9 cellular contexts compared by ENCODE assay signal in genomic region chr6:132511159-132511835, GRCh38. TPM values are rescaled to one million over a fixed set of nuclear protein-coding genes. Genes with fewer than 3 reads are reported as not detected.
DNase-seq lines count a peak whose midpoint lies in the region; ATAC-seq, FAIRE-seq and TF ChIP-seq lines count a peak whose summit lies in the region.
"Had no signal": no experiment of that assay in that cellular context is flagged by ENCODE, and none has a peak within 500 bp of the region (broad histone marks: within the 10 kb centered on the region; RNA-seq: fewer than 3 reads in every experiment).

No MANE protein-coding gene starts in this region.

- H3K9ac ChIP-seq in SU-DHL-6 (ENCODE audit: low read length) = peak overlapping the region; percentile 61
- H3K9ac ChIP-seq in smooth muscle cell (ENCODE audit: low read depth) = peak overlapping the region; percentile 41

- peaks cover 12% of the 10 kb centered on the region for H3K4me1 ChIP-seq in smooth muscle cell (ENCODE audit: low read depth)

- H3K9me3 ChIP-seq in SU-DHL-6 (ENCODE audit: insufficient read depth, low read length) (no peaks in the 10 kb centered on the region), smooth muscle cell (replicated peaks; ENCODE audit: low read depth) (no peaks in the 10 kb centered on the region)

- no peaks in the 10 kb centered on the region for H3K9me2 ChIP-seq in SU-DHL-6 (replicated peaks; ENCODE audit: insufficient read depth, low read length)

- ATAC-seq in GM21515 (IDR thresholded peaks at IDR 0.05; ENCODE audit: unreplicated experiment) (peak; percentile 19), GM18909 (IDR thresholded peaks at IDR 0.05; ENCODE audit: poor library complexity, unreplicated experiment) (no peak)

- H3K27me3 ChIP-seq in SU-DHL-6 (ENCODE audit: low read length) = no peaks in the 10 kb centered on the region
- H3K27me3 ChIP-seq in smooth muscle cell (ENCODE audit: low read depth) = peaks cover 15% of the 10 kb centered on the region

- H3K4me2 ChIP-seq in SU-DHL-6 (ENCODE audit: low read depth, low read length, poor library complexity, severe bottlenecking) = peak overlapping the region; percentile 98
- peak overlapping the region; percentile 84 for H3K4me2 ChIP-seq in smooth muscle cell

- H4K20me1 ChIP-seq in SU-DHL-6 (ENCODE audit: low read depth, low read length) (no peaks in the 10 kb centered on the region), smooth muscle cell (ENCODE audit: low read depth) (peaks cover 54% of the 10 kb centered on the region)

- H2AFZ ChIP-seq in SU-DHL-6 (ENCODE audit: low read depth, low read length, severe bottlenecking) (no peak overlapping the region), smooth muscle cell (ENCODE audit: low read depth) (no peak overlapping the region)

- H3K79me2 ChIP-seq in SU-DHL-6 (ENCODE audit: insufficient read depth, low read length) (peaks cover 61% of the 10 kb centered on the region), smooth muscle cell (ENCODE audit: low read depth) (peaks cover 60% of the 10 kb centered on the region)

- 89% methylated on average over 5 of the region's 5 CpGs for WGBS in smooth muscle cell (ENCODE audit: low lambda C conversion rate)

- peaks cover 20% of the 10 kb centered on the region; the same call in 1 of the 2 replicates for H3F3A ChIP-seq in SU-DHL-6 (ENCODE audit: insufficient read depth)
- H3F3A ChIP-seq in smooth muscle cell (ENCODE audit: low read depth) = no peaks in the 10 kb centered on the region

- no peak for TF ChIP-seq CTCF in SU-DHL-6 (IDR thresholded peaks at IDR 0.05; ENCODE audit: insufficient read depth, low read length, poor library complexity, severe bottlenecking)
- no peak for TF ChIP-seq CTCF in smooth muscle cell (IDR thresholded peaks at IDR 0.05; ENCODE audit: borderline replicate concordance, insufficient read depth, poor library complexity, severe bottlenecking)

- H3K36me3 ChIP-seq in SU-DHL-6 (ENCODE audit: low read length) = peaks cover 14% of the 10 kb centered on the region
- H3K36me3 ChIP-seq in smooth muscle cell (ENCODE audit: low read depth) = no peaks in the 10 kb centered on the region

- FAIRE-seq in RCC 7860 (lab: Jason Lieb, UNC) = no peak
- FAIRE-seq: TTC549 had no signal

- H3K4me3 ChIP-seq in SU-DHL-6 (ENCODE audit: insufficient read depth, low read length, poor library complexity, severe bottlenecking) (peak overlapping the region; percentile 86), smooth muscle cell (peak overlapping the region; percentile 73)

- peak overlapping the region; percentile 79 for H3K27ac ChIP-seq in SU-DHL-6 (ENCODE audit: low read depth, low read length)
- H3K27ac ChIP-seq in smooth muscle cell (ENCODE audit: low read depth) = no peak overlapping the region

- DNase-seq in glomerular visceral epithelial cell (ENCODE audit: extremely low spot score) = peak; percentile 26
- no peak for DNase-seq in smooth muscle cell (lab: John Stamatoyannopoulos, UW; ENCODE audit: unreplicated experiment)
- no peak for DNase-seq in activated CD4-positive, alpha-beta T cell treated with anti-CD3 and anti-CD28 coated beads for 48 hours
- DNase-seq in activated gamma-delta T cell (lab: John Stamatoyannopoulos, UW) = no peak
- DNase-seq in RCC 7860 (ENCODE audit: low spot score) = no peak

RNA-seq across cellular contexts. Expression of gene STX7, which starts 1.6 kb away (rescaled TPM):
- 25.6 and 27.4 TPM in 2 replicates for total RNA-seq in smooth muscle cell
- 22.0 and 26.0 TPM in 2 replicates for polyA plus RNA-seq in smooth muscle cell

RNA-seq across cellular contexts. Expression of gene TAAR9, which starts 26.8 kb away (rescaled TPM):
- not detected in 2 replicates for total RNA-seq in smooth muscle cell
- not detected in 2 replicates for polyA plus RNA-seq in smooth muscle cell

RNA-seq across cellular contexts. Expression of gene TAAR8, which starts 41.2 kb away (rescaled TPM):
- not detected in 2 replicates for total RNA-seq in smooth muscle cell
- not detected in 2 replicates for polyA plus RNA-seq in smooth muscle cell

RNA-seq across cellular contexts. Expression of gene TAAR6, which starts 58.8 kb away (rescaled TPM):
- not detected in 2 replicates for total RNA-seq in smooth muscle cell
- polyA plus RNA-seq in smooth muscle cell = not detected in 2 replicates
